ENCODE assay signal across 8 cellular contexts in genomic region chr12:127145929-127146789, GRCh38.
DNase-seq lines count a peak whose midpoint lies in the region; ATAC-seq lines count a peak whose summit lies in the region.

No MANE protein-coding gene starts in this region.

- H3K9me3 ChIP-seq in SJCRH30 (replicated peaks): no peaks in the 10 kb centered on the region

- DNase-seq in DMS153 (lab: John Stamatoyannopoulos, UW) (peak; percentile 57), T-helper 2 cell (peak in 4 of 5 experiments; percentile 44 to 88 (median 51)), astrocyte of the hippocampus (ENCODE audit: low read depth, low spot score) (peak; percentile 94), hypothalamus (lab: John Stamatoyannopoulos, UW) (peak in 49 of 51 donors; percentile 12 to 86 (median 50)), D341Med (ENCODE audit: low spot score) (no peak), SJCRH30 (no peak)
- peak; percentile 47 to 57 (median 55) for DNase-seq in stimulated activated CD4-positive, alpha-beta T cell treated with anti-CD3 and anti-CD28 coated beads, Interleukin-12 subunit alpha, Interleukin-12 subunit beta, amount 100 ng/mL, for 48 hours (ENCODE audit: low read depth in 2 of 3, low spot score in 1 of 3)

- H3K4me3 ChIP-seq in SJCRH30: no peak overlapping the region

- H3K27ac ChIP-seq in SJCRH30: no peak overlapping the region

- no peaks in the 10 kb centered on the region for H3K27me3 ChIP-seq in SJCRH30

- H3K4me1 ChIP-seq in SJCRH30: peaks cover 4% of the 10 kb centered on the region; the same call in 1 of the 2 replicates

- H3K36me3 ChIP-seq in SJCRH30: no peaks in the 10 kb centered on the region

- ATAC-seq in HG03108 (IDR thresholded peaks at IDR 0.05; ENCODE audit: unreplicated experiment): no peak

Comparison
In these comparisons a context has a peak if more than half of its experiments do, and no peak if none do; other contexts are left out.
1. DNase-seq: peak in DMS153 (single experiment), T-helper 2 cell (4 of 5), astrocyte of the hippocampus (single experiment), hypothalamus (49 of 51) and stimulated activated CD4-positive, alpha-beta T cell treated with anti-CD3 and anti-CD28 coated beads, Interleukin-12 subunit alpha, Interleukin-12 subunit beta, amount 100 ng/mL, for 48 hours (3 of 3); none in D341Med (single experiment) and SJCRH30 (0 of 2).